ENCODE assay signal across 17 cellular contexts in the genomic region with DNA sequence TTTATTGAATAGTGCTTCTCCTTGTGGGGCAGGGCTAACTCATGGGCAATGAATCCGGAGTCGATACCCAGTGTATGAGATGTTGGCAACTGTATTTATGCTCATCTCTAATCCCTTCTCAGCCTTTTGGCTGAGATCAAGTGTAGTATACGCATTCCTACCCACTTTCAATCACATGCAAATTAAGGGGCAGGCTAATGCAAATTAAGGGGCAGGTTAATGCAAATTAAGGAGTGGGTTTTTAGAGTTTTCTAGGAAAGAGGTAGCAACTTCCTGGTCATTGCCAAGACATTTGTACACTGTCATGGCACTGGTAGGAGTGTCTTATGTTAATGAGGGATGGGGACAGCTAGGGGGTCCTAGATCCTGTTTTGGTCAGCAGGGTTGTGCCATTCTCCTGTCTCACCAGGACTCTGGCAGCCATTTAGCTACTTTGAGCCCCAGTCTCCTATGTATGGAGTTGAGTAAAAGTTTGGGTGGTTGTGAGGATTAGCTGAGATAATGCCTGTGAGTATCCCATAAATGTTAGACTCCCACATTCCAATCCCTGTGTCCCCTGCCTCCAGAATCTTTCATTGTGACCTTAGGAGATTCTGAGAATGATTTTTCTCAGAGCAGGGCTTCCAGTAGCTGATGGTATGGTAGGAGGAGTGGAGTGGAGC. TPM values are rescaled to one million over a fixed set of nuclear protein-coding genes. Genes with fewer than 3 reads are reported as not detected.
A peak's percentile ranks its signal among the peaks of the same experiment; 100 is the strongest.
DNase-seq lines count a peak whose midpoint lies in the region; ATAC-seq and TF ChIP-seq lines count a peak whose summit lies in the region.
"Had no signal": no experiment of that assay in that cellular context is flagged by ENCODE, and none has a peak within 500 bp of the region (broad histone marks: within the 10 kb centered on the region; RNA-seq: fewer than 3 reads in every experiment).

Gene CNBD2 (plus strand): TSS at position 612 of the 662 bp plus-strand sequence. CDS start 173 bp downstream, outside the sequence.

- no peak within 1 kb of the TSS for H3K4me2 ChIP-seq in GM23338
- no peak within 1 kb of the TSS for H3K4me2 ChIP-seq in neural progenitor cell
- H3K4me2 ChIP-seq: BLaER1 treated with 17β-estradiol and CSF1 and Interleukin-3, amounts not matched to agents 10 nM and 100 nM had no signal

- no peak within 1 kb of the TSS for H3K27ac Mint-ChIP-seq in CD4-positive, CD25-positive, alpha-beta regulatory T cell
- no peak within 1 kb of the TSS for H3K27ac Mint-ChIP-seq in GM23338
- no peak within 1 kb of the TSS for H3K27ac Mint-ChIP-seq in T-helper 17 cell
- H3K27ac Mint-ChIP-seq in neural progenitor cell: no peak within 1 kb of the TSS
- H3K27ac Mint-ChIP-seq in T-cell: no peak within 1 kb of the TSS

- H3K4me1 Mint-ChIP-seq in CD4-positive, CD25-positive, alpha-beta regulatory T cell: peaks cover 0 to 5% (median 0%) of the 10 kb centered on the region in 4 donors
- H3K4me1 Mint-ChIP-seq in GM23338 (peaks cover 10% of the 10 kb centered on the region), T-helper 17 cell (peaks cover 6% of the 10 kb centered on the region), neural progenitor cell (no peaks in the 10 kb centered on the region), T-cell (peaks cover 3 to 5% (median 3%) of the 10 kb centered on the region in 3 donors)

- H4K20me1 ChIP-seq in GM23338 (replicated peaks; ENCODE audit: insufficient read depth) (no peaks in the 10 kb centered on the region), neural progenitor cell (ENCODE audit: low read depth) (no peaks in the 10 kb centered on the region)
- H4K20me1 ChIP-seq: BLaER1 treated with 17β-estradiol and CSF1 and Interleukin-3, amounts not matched to agents 10 nM and 100 nM had no signal

- no peak within 1 kb of the TSS for H3K4me3 Mint-ChIP-seq in CD4-positive, CD25-positive, alpha-beta regulatory T cell
- H3K4me3 Mint-ChIP-seq in GM23338 (no peak within 1 kb of the TSS), T-helper 17 cell (peak within 1 kb of the TSS; percentile 36), neural progenitor cell (peak within 1 kb of the TSS; percentile 57), T-cell (no peak within 1 kb of the TSS)

- peak within 1 kb of the TSS; percentile 33; the same call in 1 of the 2 replicates for H2AFZ ChIP-seq in GM23338
- no peak within 1 kb of the TSS for H2AFZ ChIP-seq in neural progenitor cell (replicated peaks)

- TF ChIP-seq CTCF in GM23338 (conservative IDR thresholded peaks at IDR 0.05; ENCODE audit: low read depth in 2 of 2): no peak
- TF ChIP-seq CTCF in neural progenitor cell (IDR thresholded peaks at IDR 0.05): no peak

- CTCF ChIA-PET in T-cell (lab: Charles Lee): interaction anchor here in 1 of 2 donors (0.5 kb wide), 1 partner anchor 986 kb away, joined by 4 read pairs; no protein-coding TSS in a partner anchor

- no peak within 1 kb of the TSS for H3K27ac ChIP-seq in CD4-positive, CD25-positive, alpha-beta regulatory T cell (ENCODE audit: insufficient read depth, low read length, poor library complexity, severe bottlenecking)
- H3K27ac ChIP-seq in GM23338 (ENCODE audit: low read depth) (no peak within 1 kb of the TSS), neural progenitor cell (no peak within 1 kb of the TSS)
- H3K27ac ChIP-seq: BLaER1 treated with 17β-estradiol and CSF1 and Interleukin-3, amounts not matched to agents 10 nM and 100 nM; RWPE1 had no signal

- no peaks in the 10 kb centered on the region for H3K4me1 ChIP-seq in CD4-positive, CD25-positive, alpha-beta regulatory T cell (ENCODE audit: control insufficient read depth, insufficient read depth, low read length, poor library complexity, severe bottlenecking)
- H3K4me1 ChIP-seq in GM23338 (ENCODE audit: insufficient read depth) (no peaks in the 10 kb centered on the region), neural progenitor cell (peaks cover 5% of the 10 kb centered on the region)
- H3K4me1 ChIP-seq: BLaER1 treated with 17β-estradiol and CSF1 and Interleukin-3, amounts not matched to agents 10 nM and 100 nM had no signal

- H3K9me3 ChIP-seq in CD4-positive, CD25-positive, alpha-beta regulatory T cell (ENCODE audit: control insufficient read depth in 2 of 2, low read length in 2 of 2): no peaks in the 10 kb centered on the region
- H3K9me3 ChIP-seq in T-helper 17 cell (ENCODE audit: control insufficient read depth, low read length, poor library complexity, severe bottlenecking) (no peaks in the 10 kb centered on the region), neural progenitor cell (ENCODE audit: low read depth) (no peaks in the 10 kb centered on the region)

- H3K27me3 ChIP-seq in CD4-positive, CD25-positive, alpha-beta regulatory T cell (ENCODE audit: control insufficient read depth, insufficient read depth, low read length): peaks cover 2% of the 10 kb centered on the region
- H3K27me3 ChIP-seq in GM23338 (ENCODE audit: insufficient read depth) (no peaks in the 10 kb centered on the region), neural progenitor cell (no peaks in the 10 kb centered on the region)
- H3K27me3 ChIP-seq: BLaER1 treated with 17β-estradiol and CSF1 and Interleukin-3, amounts not matched to agents 10 nM and 100 nM had no signal

- POLR2A ChIA-PET in T-cell (lab: Charles Lee): no interaction called here

- H3K9ac ChIP-seq in neural progenitor cell: no peak within 1 kb of the TSS
- H3K9ac ChIP-seq: BLaER1 treated with 17β-estradiol and CSF1 and Interleukin-3, amounts not matched to agents 10 nM and 100 nM had no signal

- no peaks in the 10 kb centered on the region for H3K36me3 ChIP-seq in CD4-positive, CD25-positive, alpha-beta regulatory T cell (ENCODE audit: control insufficient read depth, insufficient read depth, low read length)
- H3K36me3 ChIP-seq in GM23338 (ENCODE audit: insufficient read depth) (no peaks in the 10 kb centered on the region), neural progenitor cell (no peaks in the 10 kb centered on the region)
- H3K36me3 ChIP-seq: BLaER1 treated with 17β-estradiol and CSF1 and Interleukin-3, amounts not matched to agents 10 nM and 100 nM had no signal

- H3K79me2 ChIP-seq in GM23338 (replicated peaks; ENCODE audit: insufficient read depth) (no peaks in the 10 kb centered on the region), neural progenitor cell (ENCODE audit: low read depth) (no peaks in the 10 kb centered on the region)

- no peak for DNase-seq in CD4-positive, CD25-positive, alpha-beta regulatory T cell
- DNase-seq in GM23338 (ENCODE audit: low spot score) (peak; percentile 55), T-helper 17 cell (no peak), neural progenitor cell (ENCODE audit: low spot score) (no peak), dedifferentiated amniotic fluid mesenchymal stem cell (ENCODE audit: extremely low spot score) (no peak), T-cell (no peak)
- DNase-seq: DMS79 treated with DMSO at 0.1 percent for 48 hours, NCI-H1092, NCI-H146, NCI-H2029 treated with DMSO at 0.1 percent for 48 hours, NCI-H774, SIG-M5, T-helper 1 cell had no signal

- ATAC-seq in CD4-positive, CD25-positive, alpha-beta regulatory T cell (ENCODE audit: low read depth in 2 of 2): no peak
- ATAC-seq in GM23338 (peak; percentile 74), T-helper 17 cell (no peak), GM18907 (IDR thresholded peaks at IDR 0.05; ENCODE audit: unreplicated experiment) (no peak), T-cell (replicated peaks in 1 of 4) (no peak)
- ATAC-seq: SK-N-SH treated with all-trans-retinoic acid at 6 μM for 48 hours had no signal

- H3F3A ChIP-seq in GM23338 (replicated peaks; ENCODE audit: low read depth) (no peaks in the 10 kb centered on the region), neural progenitor cell (ENCODE audit: low read depth) (no peaks in the 10 kb centered on the region)

- no peaks in the 10 kb centered on the region for H3K36me3 Mint-ChIP-seq in CD4-positive, CD25-positive, alpha-beta regulatory T cell
- no peaks in the 10 kb centered on the region for H3K36me3 Mint-ChIP-seq in GM23338 (ENCODE audit: low read depth)
- H3K36me3 Mint-ChIP-seq in T-helper 17 cell (ENCODE audit: low read depth): peaks cover 2% of the 10 kb centered on the region
- H3K36me3 Mint-ChIP-seq in neural progenitor cell: no peaks in the 10 kb centered on the region
- no peaks in the 10 kb centered on the region for H3K36me3 Mint-ChIP-seq in T-cell

- H3K9me2 ChIP-seq in GM23338 (ENCODE audit: insufficient read depth): no peaks in the 10 kb centered on the region; the same call in 1 of the 2 replicates

- peaks cover 20% of the 10 kb centered on the region for H3K27me3 Mint-ChIP-seq in CD4-positive, CD25-positive, alpha-beta regulatory T cell
- H3K27me3 Mint-ChIP-seq in GM23338 (ENCODE audit: insufficient read depth, low read depth, poor library complexity): peaks cover 6% of the 10 kb centered on the region
- no peaks in the 10 kb centered on the region for H3K27me3 Mint-ChIP-seq in T-helper 17 cell
- peaks cover 3% of the 10 kb centered on the region for H3K27me3 Mint-ChIP-seq in neural progenitor cell (ENCODE audit: insufficient read depth, low read depth)
- no peaks in the 10 kb centered on the region for H3K27me3 Mint-ChIP-seq in T-cell

- H3K9me3 Mint-ChIP-seq in CD4-positive, CD25-positive, alpha-beta regulatory T cell: peaks cover 0 to 2% (median 0%) of the 10 kb centered on the region in 7 donors
- H3K9me3 Mint-ChIP-seq in GM23338 (no peaks in the 10 kb centered on the region), neural progenitor cell (no peaks in the 10 kb centered on the region), T-cell (no peaks in the 10 kb centered on the region)

- no peak within 1 kb of the TSS for H3K4me3 ChIP-seq in CD4-positive, CD25-positive, alpha-beta regulatory T cell (ENCODE audit: low read depth, low read length)
- H3K4me3 ChIP-seq in GM23338 (no peak within 1 kb of the TSS), neural progenitor cell (no peak within 1 kb of the TSS)
- H3K4me3 ChIP-seq: BLaER1 treated with 17β-estradiol and CSF1 and Interleukin-3, amounts not matched to agents 10 nM and 100 nM had no signal

TF ChIP-seq in GM23338, 12 proteins besides CTCF, POLR2A, EP300 and RAD21 (continues in another document):
- TF ChIP-seq CREB1 (CRISPR knock-in tag; IDR thresholded peaks at IDR 0.05; ENCODE audit: low read depth) (no peak), POLR2AphosphoS5 (IDR thresholded peaks at IDR 0.05; ENCODE audit: low read depth) (no peak)

RNA-seq across cellular contexts. Expression of gene CNBD2, which starts in this region (rescaled TPM):
- total RNA-seq in CD4-positive, CD25-positive, alpha-beta regulatory T cell: 24.8 TPM
- polyA plus RNA-seq in CD4-positive, CD25-positive, alpha-beta regulatory T cell: 10 to 100 TPM in 2 of 4 donors, 1 to 10 TPM in 2; 8.5 to 16.0 (median 10.2) TPM
- 2.7 TPM in 1 of 2 replicates, not detected in the other for total RNA-seq in GM23338 (2014; rRNA removed; shearing (Covaris generic))
- not detected in 2 replicates for polyA plus RNA-seq in GM23338 (2016; fragmentation: Nextera tagmentation; extraction: Ambion mirVana)
- total RNA-seq in T-helper 17 cell (10 to 100 TPM; 11.7 to 16.6 TPM), neural progenitor cell (ENCODE audit: low replicate concordance) (4.4 and 6.1 TPM in 2 replicates), T-cell (10 to 100 TPM in 2 of 5 donors, 1 to 10 TPM in 3; 5.3 to 20.1 (median 7.4) TPM)

Comparison
In these comparisons a context has a peak if more than half of its experiments do, and no peak if none do; other contexts are left out.
1. H3K4me3 Mint-ChIP-seq: peak in T-helper 17 cell (single experiment) and neural progenitor cell (single experiment); none in CD4-positive, CD25-positive, alpha-beta regulatory T cell (0 of 4), GM23338 (single experiment) and T-cell (0 of 3).